9 cellular contexts compared by ENCODE assay signal in the genomic region with DNA sequence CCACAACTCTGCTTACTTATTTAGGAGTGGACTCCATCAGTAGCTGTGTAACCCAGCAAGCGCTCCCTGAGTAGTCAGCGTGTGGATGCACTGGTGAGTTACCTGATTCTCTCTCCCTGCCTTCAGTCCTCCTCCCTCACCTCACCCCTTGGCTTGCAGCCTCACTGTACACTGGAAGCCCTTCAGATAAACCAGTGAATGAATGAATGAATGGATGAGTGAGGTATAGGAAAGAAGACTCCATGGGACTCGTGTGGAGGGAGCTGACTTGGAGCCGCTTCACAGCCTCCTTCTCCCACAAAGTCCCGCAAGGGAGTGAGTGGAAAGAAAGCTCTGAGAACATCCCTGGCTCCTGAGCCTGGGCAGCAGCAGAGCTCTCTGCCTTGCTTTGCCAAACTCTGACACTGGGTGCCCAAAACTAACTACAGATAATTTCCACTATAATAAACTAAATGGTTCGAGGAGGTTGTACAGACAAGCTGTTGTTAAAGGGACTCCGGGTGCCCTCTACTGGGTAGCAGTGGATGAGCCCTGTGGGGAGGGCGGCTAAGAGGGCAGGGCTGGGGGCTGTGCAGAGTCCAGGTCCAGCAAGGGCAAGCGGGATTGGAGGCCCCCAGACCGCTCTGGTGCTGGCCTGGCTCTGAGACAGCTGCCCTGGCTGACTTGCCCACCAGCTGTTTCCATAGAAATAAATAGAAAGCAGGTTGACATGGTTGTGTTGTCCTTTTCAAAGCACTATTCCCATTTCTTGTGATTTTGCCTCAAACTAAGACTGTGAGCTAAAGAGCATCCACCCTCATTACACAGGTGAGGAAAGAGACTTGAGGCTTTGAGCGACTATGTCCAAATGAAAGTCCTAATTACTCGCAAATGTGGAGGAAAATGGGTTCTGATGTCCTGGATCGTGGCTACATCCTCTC.
DNase-seq lines count a peak whose midpoint lies in the region; ATAC-seq and TF ChIP-seq lines count a peak whose summit lies in the region.
"Had no signal": no experiment of that assay in that cellular context is flagged by ENCODE, and none has a peak within 500 bp of the region (broad histone marks: within the 10 kb centered on the region; RNA-seq: fewer than 3 reads in every experiment).

No MANE protein-coding gene starts in this region.

- H3K4me3 ChIP-seq in lower lobe of right lung = no peak overlapping the region

- no peaks in the 10 kb centered on the region for H3K4me1 Mint-ChIP-seq in MCF 10A (ENCODE audit: insufficient read depth, unreplicated experiment)
- H3K4me1 Mint-ChIP-seq in mesothelial cell of epicardium = peaks cover 7% of the 10 kb centered on the region
- H3K4me1 Mint-ChIP-seq: activated naive CD4-positive, alpha-beta T cell treated with anti-CD3 and anti-CD28 coated beads, Interleukin-2, amount 50 U/mL, for 24 hours had no signal

- H3K27ac ChIP-seq in lower lobe of right lung = no peak overlapping the region

- no peaks in the 10 kb centered on the region for H3K4me1 ChIP-seq in lower lobe of right lung

- TF ChIP-seq POLR2A in GM18505 (IDR thresholded peaks at IDR 0.05; ENCODE audit: borderline replicate concordance, extremely low read depth, insufficient read depth, insufficient read length) = no peak

- DNase-seq in activated CD4-positive, alpha-beta T cell treated with anti-CD3 and anti-CD28 coated beads for 48 hours = peak; percentile 37
- DNase-seq in activated CD4-positive, alpha-beta T cell treated with anti-CD3 and anti-CD28 coated beads for 4 hours = no peak
- DNase-seq in NCI-H1694 (lab: John Stamatoyannopoulos, UW) (peak; percentile 69), MCF 10A (ENCODE audit: unreplicated experiment) (peak; percentile 26), lower lobe of right lung (peak; percentile 36), mesothelial cell of epicardium (ENCODE audit: low spot score in 2 of 2, unreplicated experiment in 2 of 2) (no peak)

- POLR2A ChIA-PET in MCF 10A (lab: Yijun Ruan, JAX) = interaction anchor here (0.6 kb wide), 1 partner anchor 212 kb away, joined by 4 read pairs; no protein-coding TSS in a partner anchor

- peaks cover 4% of the 10 kb centered on the region for H3K27me3 ChIP-seq in lower lobe of right lung (ENCODE audit: low read depth)

- H3K4me3 Mint-ChIP-seq in MCF 10A (ENCODE audit: unreplicated experiment) (no peak overlapping the region), mesothelial cell of epicardium (no peak overlapping the region)
- H3K4me3 Mint-ChIP-seq: activated naive CD4-positive, alpha-beta T cell treated with anti-CD3 and anti-CD28 coated beads, Interleukin-2, amount 50 U/mL, for 24 hours had no signal

- H3K36me3 Mint-ChIP-seq in MCF 10A (ENCODE audit: insufficient read depth, unreplicated experiment) (no peaks in the 10 kb centered on the region), mesothelial cell of epicardium (no peaks in the 10 kb centered on the region)
- H3K36me3 Mint-ChIP-seq: activated naive CD4-positive, alpha-beta T cell treated with anti-CD3 and anti-CD28 coated beads, Interleukin-2, amount 50 U/mL, for 24 hours had no signal

- ATAC-seq in lower lobe of right lung (peak in 1 of 2 donors; percentile 43), HG03039 (IDR thresholded peaks at IDR 0.05; ENCODE audit: unreplicated experiment) (no peak), GM18505 (IDR thresholded peaks at IDR 0.05; ENCODE audit: unreplicated experiment) (no peak)

- peaks cover 11% of the 10 kb centered on the region for H3K27me3 Mint-ChIP-seq in MCF 10A (ENCODE audit: insufficient read depth, unreplicated experiment)
- H3K27me3 Mint-ChIP-seq in mesothelial cell of epicardium (ENCODE audit: low read depth) = peaks cover 15% of the 10 kb centered on the region

- H3K36me3 ChIP-seq in lower lobe of right lung = no peaks in the 10 kb centered on the region

- intact Hi-C loops in MCF 10A (cut with micrococcal nuclease) (no loop called here), lower lobe of right lung (cut with DNase I) (no loop called here)

- BruUV-seq in MCF 10A (replicated peaks; lab: Mats Ljungman, UMichigan) = no TSS peak

- H3K27ac Mint-ChIP-seq in MCF 10A (ENCODE audit: low read depth, unreplicated experiment) = no peak overlapping the region
- no peak overlapping the region for H3K27ac Mint-ChIP-seq in mesothelial cell of epicardium

- H3K9me3 Mint-ChIP-seq in MCF 10A (ENCODE audit: unreplicated experiment) = no peaks in the 10 kb centered on the region
- peaks cover under 1% of the 10 kb centered on the region for H3K9me3 Mint-ChIP-seq in mesothelial cell of epicardium
- H3K9me3 Mint-ChIP-seq: activated naive CD4-positive, alpha-beta T cell treated with anti-CD3 and anti-CD28 coated beads, Interleukin-2, amount 50 U/mL, for 24 hours had no signal

- H3K9me3 ChIP-seq in lower lobe of right lung = no peaks in the 10 kb centered on the region

- TF ChIP-seq CTCF in MCF 10A (IDR thresholded peaks at IDR 0.05; ENCODE audit: unreplicated experiment) (peak; percentile 22), lower lobe of right lung (IDR thresholded peaks at IDR 0.05) (no peak), mesothelial cell of epicardium (IDR thresholded peaks at IDR 0.05; ENCODE audit: unreplicated experiment) (no peak)

- CTCF ChIA-PET in MCF 10A (lab: Yijun Ruan, JAX) = interaction anchor here (0.7 to 1.5 kb wide), 11 partner anchors 9 to 623 kb away, joined by 3 to 5 read pairs (median 4); no protein-coding TSS in a partner anchor

Comparison
In these comparisons a context has a peak if more than half of its experiments do, and no peak if none do; other contexts are left out.
1. DNase-seq: peak in activated CD4-positive, alpha-beta T cell treated with anti-CD3 and anti-CD28 coated beads for 48 hours (single experiment), NCI-H1694 (single experiment), MCF 10A (single experiment) and lower lobe of right lung (single experiment); none in activated CD4-positive, alpha-beta T cell treated with anti-CD3 and anti-CD28 coated beads for 4 hours (0 of 2) and mesothelial cell of epicardium (0 of 2).